ENCODE assay signal across 22 cellular contexts in genomic region chr1:210697185-210697584, GRCh38.
A peak's percentile ranks its signal among the peaks of the same experiment; 100 is the strongest.
DNase-seq lines count a peak whose midpoint lies in the region; ATAC-seq and TF ChIP-seq lines count a peak whose summit lies in the region.
"Had no signal": no experiment of that assay in that cellular context is flagged by ENCODE, and none has a peak within 500 bp of the region (broad histone marks: within the 10 kb centered on the region; RNA-seq: fewer than 3 reads in every experiment).

No MANE protein-coding gene starts in this region.

- H2AFZ ChIP-seq in Loucy (ENCODE audit: low read length) = no peak overlapping the region
- H2AFZ ChIP-seq in smooth muscle cell (ENCODE audit: low read depth) = no peak overlapping the region

- intact Hi-C loops in activated CD4-positive, alpha-beta T cell treated with anti-CD3 and anti-CD28 coated beads, Interleukin-2, amount 10 ng/mL, durations not matched to agents 24 days and 14 days (cut with micrococcal nuclease) = no loop called here

- H3K4me3 Mint-ChIP-seq in activated CD4-positive, alpha-beta T cell treated with anti-CD3 and anti-CD28 coated beads, Interleukin-2, amount 10 ng/mL, durations not matched to agents 24 days and 14 days = no peak overlapping the region
- H3K4me3 Mint-ChIP-seq: activated naive CD4-positive, alpha-beta T cell treated with anti-CD3 and anti-CD28 coated beads, Interleukin-2, amount 50 U/mL, for 24 hours; neural crest cell; stimulated activated naive B cell treated with anti-CD40 and anti-IgM and Interleukin-4, amounts not matched to agents 10 μg/mL and 1 μg/mL and 100 μg/mL, for 72 hours had no signal

- no peaks in the 10 kb centered on the region for H3K9me3 Mint-ChIP-seq in activated CD4-positive, alpha-beta T cell treated with anti-CD3 and anti-CD28 coated beads, Interleukin-2, amount 10 ng/mL, durations not matched to agents 24 days and 14 days
- H3K9me3 Mint-ChIP-seq: activated naive CD4-positive, alpha-beta T cell treated with anti-CD3 and anti-CD28 coated beads, Interleukin-2, amount 50 U/mL, for 24 hours; neural crest cell; stimulated activated naive B cell treated with anti-CD40 and anti-IgM and Interleukin-4, amounts not matched to agents 10 μg/mL and 1 μg/mL and 100 μg/mL, for 72 hours; T-helper 2 cell treated with Interferon-gamma antibody and Interleukin-4, amounts not matched to agents 5 μg/mL and 100 μg/mL, for 36 hours had no signal

- 69% methylated on average over 3 of the region's 3 CpGs for WGBS in smooth muscle cell (ENCODE audit: low lambda C conversion rate)

- H3K9me2 ChIP-seq in Loucy (replicated peaks; ENCODE audit: low read depth, low read length) = no peaks in the 10 kb centered on the region

- no peak for TF ChIP-seq CTCF in Loucy (conservative IDR thresholded peaks at IDR 0.05; ENCODE audit: low read length)
- no peak for TF ChIP-seq CTCF in RWPE1 (conservative IDR thresholded peaks at IDR 0.05; ENCODE audit: low read depth)
- TF ChIP-seq CTCF in smooth muscle cell (IDR thresholded peaks at IDR 0.05; ENCODE audit: borderline replicate concordance, insufficient read depth, poor library complexity, severe bottlenecking) = no peak

- peak; percentile 58 for DNase-seq in H7
- DNase-seq in iPS-NIHi11 (ENCODE audit: low spot score) = peak; percentile 51
- DNase-seq in RWPE1 (ENCODE audit: low spot score) = no peak
- DNase-seq in activated CD4-positive, alpha-beta T cell treated with anti-CD3 and anti-CD28 coated beads, Interleukin-2, amount 10 ng/mL, durations not matched to agents 24 days and 14 days = no peak
- no peak for DNase-seq in smooth muscle cell (lab: John Stamatoyannopoulos, UW; ENCODE audit: unreplicated experiment)
- DNase-seq: aorta; NCI-H1092 treated with DMSO at 0.1 percent for 48 hours; NCI-H345; NCI-H774; right cardiac atrium; stimulated activated CD4-positive, alpha-beta T cell treated with anti-CD3 and anti-CD28 coated beads, Interleukin-4, amount 100 ng/mL, for 24 hours; stimulated activated naive B cell treated with anti-CD40 and anti-IgM and Interleukin-4, amounts not matched to agents 10 μg/mL and 1 μg/mL and 100 μg/mL, for 72 hours; testis had no signal

- H3K36me3 Mint-ChIP-seq in activated CD4-positive, alpha-beta T cell treated with anti-CD3 and anti-CD28 coated beads, Interleukin-2, amount 10 ng/mL, durations not matched to agents 24 days and 14 days (ENCODE audit: low read depth) = no peaks in the 10 kb centered on the region
- H3K36me3 Mint-ChIP-seq: activated naive CD4-positive, alpha-beta T cell treated with anti-CD3 and anti-CD28 coated beads, Interleukin-2, amount 50 U/mL, for 24 hours; stimulated activated naive B cell treated with anti-CD40 and anti-IgM and Interleukin-4, amounts not matched to agents 10 μg/mL and 1 μg/mL and 100 μg/mL, for 72 hours had no signal

- H3K4me3 ChIP-seq in H7 (ENCODE audit: insufficient read depth, low read depth, low read length) = no peak overlapping the region
- H3K4me3 ChIP-seq in Loucy (ENCODE audit: low read length, poor library complexity, severe bottlenecking) = no peak overlapping the region
- no peak overlapping the region for H3K4me3 ChIP-seq in smooth muscle cell
- H3K4me3 ChIP-seq: testis, vagina had no signal

- H3K4me2 ChIP-seq in Loucy (ENCODE audit: low read depth, low read length, poor library complexity, severe bottlenecking) (peak overlapping the region; percentile 61), smooth muscle cell (no peak overlapping the region)

- H3K27ac Mint-ChIP-seq in activated CD4-positive, alpha-beta T cell treated with anti-CD3 and anti-CD28 coated beads, Interleukin-2, amount 10 ng/mL, durations not matched to agents 24 days and 14 days = no peak overlapping the region
- H3K27ac Mint-ChIP-seq: activated naive CD4-positive, alpha-beta T cell treated with anti-CD3 and anti-CD28 coated beads, Interleukin-2, amount 50 U/mL, for 24 hours; stimulated activated naive B cell treated with anti-CD40 and anti-IgM and Interleukin-4, amounts not matched to agents 10 μg/mL and 1 μg/mL and 100 μg/mL, for 72 hours; T-helper 2 cell treated with Interferon-gamma antibody and Interleukin-4, amounts not matched to agents 5 μg/mL and 100 μg/mL, for 36 hours had no signal

- peaks cover under 1% of the 10 kb centered on the region for H3K27me3 Mint-ChIP-seq in activated CD4-positive, alpha-beta T cell treated with anti-CD3 and anti-CD28 coated beads, Interleukin-2, amount 10 ng/mL, durations not matched to agents 24 days and 14 days
- H3K27me3 Mint-ChIP-seq: activated naive CD4-positive, alpha-beta T cell treated with anti-CD3 and anti-CD28 coated beads, Interleukin-2, amount 50 U/mL, for 24 hours had no signal

- H3K9me3 ChIP-seq in Loucy (ENCODE audit: insufficient read depth, low read depth, low read length) (no peaks in the 10 kb centered on the region), smooth muscle cell (replicated peaks; ENCODE audit: low read depth) (no peaks in the 10 kb centered on the region)
- H3K9me3 ChIP-seq: testis, vagina had no signal

- no peak overlapping the region for H3K9ac ChIP-seq in Loucy (ENCODE audit: low read depth, low read length, poor library complexity, severe bottlenecking)
- no peak overlapping the region for H3K9ac ChIP-seq in smooth muscle cell (ENCODE audit: low read depth)

- peaks cover 7% of the 10 kb centered on the region for H3K4me1 Mint-ChIP-seq in activated CD4-positive, alpha-beta T cell treated with anti-CD3 and anti-CD28 coated beads, Interleukin-2, amount 10 ng/mL, durations not matched to agents 24 days and 14 days

- peak; percentile 4 for ATAC-seq in GM19023 (IDR thresholded peaks at IDR 0.05; ENCODE audit: unreplicated experiment)
- ATAC-seq: HepG2, right cardiac atrium, Right ventricle myocardium inferior had no signal

- H3F3A ChIP-seq in Loucy (ENCODE audit: low read depth) (0 out of 2 replicates have a peak, but pooled peaks cover 3% of the 10 kb centered on the region), smooth muscle cell (ENCODE audit: low read depth) (no peaks in the 10 kb centered on the region)

- H4K20me1 ChIP-seq in Loucy (ENCODE audit: insufficient read depth, low read length, poor library complexity, severe bottlenecking) = no peaks in the 10 kb centered on the region
- no peaks in the 10 kb centered on the region for H4K20me1 ChIP-seq in smooth muscle cell (ENCODE audit: low read depth)

- H3K4me1 ChIP-seq in Loucy (ENCODE audit: insufficient read depth, low read length, poor library complexity, severe bottlenecking) (peaks cover 55% of the 10 kb centered on the region), smooth muscle cell (ENCODE audit: low read depth) (no peaks in the 10 kb centered on the region)
- H3K4me1 ChIP-seq: testis had no signal

- H3K36me3 ChIP-seq in H7 (replicated peaks; ENCODE audit: control insufficient read depth, insufficient read depth, low read length) = no peaks in the 10 kb centered on the region
- no peaks in the 10 kb centered on the region for H3K36me3 ChIP-seq in Loucy (ENCODE audit: insufficient read depth, low read length)
- no peaks in the 10 kb centered on the region for H3K36me3 ChIP-seq in smooth muscle cell (ENCODE audit: low read depth)
- H3K36me3 ChIP-seq: vagina had no signal

- H3K27ac ChIP-seq in RWPE1 (no peak overlapping the region), smooth muscle cell (ENCODE audit: low read depth) (no peak overlapping the region)
- H3K27ac ChIP-seq: HL-60, testis, vagina had no signal

- H3K79me2 ChIP-seq in Loucy (ENCODE audit: insufficient read depth, low read length) (no peaks in the 10 kb centered on the region), smooth muscle cell (ENCODE audit: low read depth) (no peaks in the 10 kb centered on the region)

- CTCF ChIA-PET in RWPE1 (lab: Yijun Ruan, JAX) = no interaction called here

- no peaks in the 10 kb centered on the region for H3K27me3 ChIP-seq in H7 (ENCODE audit: control insufficient read depth, insufficient read depth, low read length)
- no peaks in the 10 kb centered on the region for H3K27me3 ChIP-seq in Loucy (ENCODE audit: insufficient read depth, low read length, poor library complexity, severe bottlenecking)
- peaks cover 27% of the 10 kb centered on the region for H3K27me3 ChIP-seq in smooth muscle cell (ENCODE audit: low read depth)
- H3K27me3 ChIP-seq: testis, vagina had no signal

- POLR2A ChIA-PET in RWPE1 (lab: Yijun Ruan, JAX; ENCODE audit: low non-redundant PET) = no interaction called here

Comparison
In these comparisons a context has a peak if more than half of its experiments do, and no peak if none do; other contexts are left out.
1. DNase-seq: peak in H7 (single experiment) and iPS-NIHi11 (single experiment); none in RWPE1 (single experiment), activated CD4-positive, alpha-beta T cell treated with anti-CD3 and anti-CD28 coated beads, Interleukin-2, amount 10 ng/mL, durations not matched to agents 24 days and 14 days (single experiment) and smooth muscle cell (single experiment).